Comparison of ENCODE assay signal across 13 cellular contexts in genomic region chr1:26122988-26123973, GRCh38. TPM values are rescaled to one million over a fixed set of nuclear protein-coding genes. Genes with fewer than 3 reads are reported as not detected.
A peak's percentile ranks its signal among the peaks of the same experiment; 100 is the strongest.
DNase-seq lines count a peak whose midpoint lies in the region; ATAC-seq and TF ChIP-seq lines count a peak whose summit lies in the region.
"Had no signal": no experiment of that assay in that cellular context is flagged by ENCODE, and none has a peak within 500 bp of the region (broad histone marks: within the 10 kb centered on the region; RNA-seq: fewer than 3 reads in every experiment).

No MANE protein-coding gene starts in this region.

- H3K79me2 ChIP-seq in PC-9 (ENCODE audit: low read depth) = peaks cover 25% of the 10 kb centered on the region

- no peak overlapping the region for H3K4me3 Mint-ChIP-seq in endodermal cell

- no peak for DNase-seq in activated CD4-positive, CD25-positive, alpha-beta regulatory T cell (lab: John Stamatoyannopoulos, UW)
- DNase-seq in PC-9 (peak in 1 of 2 experiments; percentile 68), cardiac fibroblast (ENCODE audit: low read depth in 2 of 2) (peak; percentile 29 to 74), endodermal cell (no peak), HEK293T (ENCODE audit: extremely low spot score) (no peak)
- DNase-seq: 8988T, dorsolateral prefrontal cortex, mesendoderm, NCI-H1436 had no signal

- H3K9me3 ChIP-seq in PC-9 (ENCODE audit: insufficient read depth, low read depth) (no peaks in the 10 kb centered on the region), skeletal muscle tissue (ENCODE audit: control insufficient read depth in 3 of 3, low read length in 3 of 3) (no peaks in the 10 kb centered on the region), endodermal cell (ENCODE audit: control insufficient read depth, low read length) (no peaks in the 10 kb centered on the region)

- BruUV-seq in PC-9 (replicated peaks; lab: Mats Ljungman, UMichigan) = no TSS peak

- peak overlapping the region; percentile 95 for H3K27ac ChIP-seq in PC-9
- peak overlapping the region; percentile 67 for H3K27ac ChIP-seq in skeletal muscle tissue (ENCODE audit: low read depth, low read length)
- H3K27ac ChIP-seq in endodermal cell (ENCODE audit: low read depth, low read length) = no peak overlapping the region

- no peak for TF ChIP-seq CTCF in PC-9 (conservative IDR thresholded peaks at IDR 0.05)
- no peak for TF ChIP-seq CTCF in cardiac fibroblast (IDR thresholded peaks at IDR 0.05; ENCODE audit: low read depth, low read length)
- TF ChIP-seq CTCF in endodermal cell (conservative IDR thresholded peaks at IDR 0.05) = no peak

- peak overlapping the region; percentile 74 for H3K4me2 ChIP-seq in PC-9

- H3K27ac Mint-ChIP-seq in endodermal cell = no peak overlapping the region

- H3K36me3 ChIP-seq in PC-9 (ENCODE audit: low read depth) (peaks cover 16% of the 10 kb centered on the region), skeletal muscle tissue (ENCODE audit: control insufficient read depth in 3 of 3, insufficient read depth in 3 of 3, low read length in 3 of 3) (peaks cover 5 to 22% (median 8%) of the 10 kb centered on the region in 3 donors), endodermal cell (ENCODE audit: control insufficient read depth, insufficient read depth, low read length) (peaks cover 18% of the 10 kb centered on the region)

- no peaks in the 10 kb centered on the region for H3K27me3 ChIP-seq in PC-9 (ENCODE audit: insufficient read depth, low read depth)
- H3K27me3 ChIP-seq in skeletal muscle tissue (ENCODE audit: control insufficient read depth in 3 of 3, insufficient read depth in 3 of 3, low read length in 3 of 3) = no peaks in the 10 kb centered on the region
- no peaks in the 10 kb centered on the region for H3K27me3 ChIP-seq in endodermal cell (ENCODE audit: control insufficient read depth, insufficient read depth, low read length, poor library complexity, severe bottlenecking)
- H3K27me3 ChIP-seq: dorsolateral prefrontal cortex had no signal

- peaks cover 23% of the 10 kb centered on the region for H3K36me3 Mint-ChIP-seq in endodermal cell (ENCODE audit: low read depth)

- H3K4me1 ChIP-seq in PC-9 (replicated peaks; ENCODE audit: insufficient read depth) (peaks cover 68% of the 10 kb centered on the region), skeletal muscle tissue (ENCODE audit: control insufficient read depth in 3 of 3, insufficient read depth in 3 of 3, low read length in 3 of 3) (peaks cover 22 to 37% (median 28%) of the 10 kb centered on the region in 3 donors), endodermal cell (ENCODE audit: control insufficient read depth, insufficient read depth, low read length) (no peaks in the 10 kb centered on the region)

- intact Hi-C loops in PC-9 (cut with micrococcal nuclease; ENCODE audit: unreplicated experiment) = no loop called here

- no peaks in the 10 kb centered on the region for H3K9me2 ChIP-seq in PC-9 (ENCODE audit: insufficient read depth)

- peaks cover 53% of the 10 kb centered on the region for H3F3A ChIP-seq in PC-9 (ENCODE audit: insufficient read depth, low read depth)

- H3K4me1 Mint-ChIP-seq in endodermal cell = peaks cover 21% of the 10 kb centered on the region

- H3K4me3 ChIP-seq in PC-9 = peak overlapping the region; percentile 47; the same call in 1 of the 2 replicates
- H3K4me3 ChIP-seq in cardiac fibroblast (replicated peaks in 1 of 2; ENCODE audit: low read depth in 2 of 2, low read length in 2 of 2) = no peak overlapping the region
- H3K4me3 ChIP-seq in skeletal muscle tissue (ENCODE audit: low read length in 3 of 3) = no peak overlapping the region
- no peak overlapping the region for H3K4me3 ChIP-seq in endodermal cell (ENCODE audit: low read length)
- H3K4me3 ChIP-seq: dorsolateral prefrontal cortex had no signal

- no peak overlapping the region for H2AFZ ChIP-seq in PC-9

- ATAC-seq in activated CD4-positive, CD25-positive, alpha-beta regulatory T cell treated with anti-CD3 and anti-CD28 coated beads, Interleukin-2, amount 50 U/mL, for 24 hours = peak; percentile 80 to 83
- ATAC-seq in GM19351 (IDR thresholded peaks at IDR 0.05; ENCODE audit: unreplicated experiment) = no peak

- H3K27me3 Mint-ChIP-seq in endodermal cell (ENCODE audit: insufficient read depth) = no peaks in the 10 kb centered on the region

- WGBS in endodermal cell (ENCODE audit: insufficient coverage in 1 of 2, insufficient read length in 1 of 2), 2 experiments = 88 to 100% methylated on average over 1 to 5 of the region's 7 CpGs

- peak overlapping the region in 1 of 3 donors; percentile 34 for H3K9ac ChIP-seq in skeletal muscle tissue (ENCODE audit: low read depth in 1 of 3, low read length in 3 of 3)
- H3K9ac ChIP-seq in endodermal cell (ENCODE audit: extremely low read depth, low read length, poor library complexity, severe bottlenecking) = no peak overlapping the region

- CTCF ChIA-PET in PC-9 (lab: Charles Lee) = interaction anchor here (0.5 to 1.3 kb wide), 5 partner anchors 10 to 754 kb away, joined by 3 to 9 read pairs (median 3); no protein-coding TSS in a partner anchor
- CTCF ChIA-PET in HEK293T (lab: Yijun Ruan, JAX) = interaction anchor here (0.8 to 1.3 kb wide), 3 partner anchors 22 to 88 kb away, joined by 3 to 7 read pairs (median 3); no protein-coding TSS in a partner anchor

- POLR2A ChIA-PET in PC-9 (lab: Charles Lee; ENCODE audit: unreplicated experiment) (interaction anchor here (0.6 to 1.0 kb wide), 3 partner anchors 10 to 126 kb away, joined by 3 to 12 read pairs (median 5); partner anchors contain the start of gene PAFAH2), HEK293T (lab: Yijun Ruan, JAX) (interaction anchor here (1.4 kb wide), 2 partner anchors 9 to 10 kb away, joined by 3 to 5 read pairs; no protein-coding TSS in a partner anchor)

- no peaks in the 10 kb centered on the region for H3K9me3 Mint-ChIP-seq in endodermal cell

- no peaks in the 10 kb centered on the region for H4K20me1 ChIP-seq in PC-9 (ENCODE audit: insufficient read depth)

TF ChIP-seq in HEK293T, 16 proteins besides CTCF, POLR2A, EP300 and RAD21:
- no peak for TF ChIP-seq FOXM1 (IDR thresholded peaks at IDR 0.05; ENCODE audit: borderline replicate concordance)
TF ChIP-seq in HEK293T: peak in this region for 0.

RNA-seq across cellular contexts. Expression of gene PDIK1L, which starts 11.7 kb away (rescaled TPM):
- total RNA-seq in PC-9 (2021) (7.6 and 8.4 TPM in 2 replicates), skeletal muscle tissue (7.8 TPM), endodermal cell (1 to 10 TPM; 7.1 to 7.3 TPM)
- 9.5 TPM for polyA plus RNA-seq in endodermal cell (2013, experiment 1 of 2)
- 9.0 TPM for polyA plus RNA-seq in endodermal cell (2013, experiment 2 of 2)

RNA-seq across cellular contexts. Expression of gene FAM110D, which starts 35.6 kb away (rescaled TPM):
- total RNA-seq in PC-9 (2021) = 0.23 TPM in 1 of 2 replicates, not detected in the other
- total RNA-seq in skeletal muscle tissue = 1.0 TPM
- total RNA-seq in endodermal cell = 1 to 10 TPM in 1 of 2 donors, under 1 TPM in 1; 0.38 to 1.1 TPM
- polyA plus RNA-seq in endodermal cell (2013, experiment 1 of 2) = 0.82 TPM
- 0.91 TPM for polyA plus RNA-seq in endodermal cell (2013, experiment 2 of 2)
- total RNA-seq: T-helper 2 cell treated with Interferon-gamma antibody and Interleukin-4, amounts not matched to agents 100 ng/mL and 5 ng/mL, for 36 hours had no signal

RNA-seq across cellular contexts. Expression of gene C1orf232, which starts 45.5 kb away (rescaled TPM):
- not detected in 2 replicates for total RNA-seq in PC-9 (2021)
- not detected for total RNA-seq in skeletal muscle tissue
- total RNA-seq in endodermal cell = not detected
- polyA plus RNA-seq in endodermal cell (2013, experiment 1 of 2) = 0.61 TPM
- not detected for polyA plus RNA-seq in endodermal cell (2013, experiment 2 of 2)
- total RNA-seq: dorsolateral prefrontal cortex; T-helper 2 cell treated with Interferon-gamma antibody and Interleukin-4, amounts not matched to agents 100 ng/mL and 5 ng/mL, for 36 hours had no signal

RNA-seq across cellular contexts. Expression of gene ZNF593, which starts 46.4 kb away (rescaled TPM):
- total RNA-seq in PC-9 (2021) = 37.0 and 55.9 TPM in 2 replicates
- total RNA-seq in skeletal muscle tissue = 21.9 TPM
- total RNA-seq in endodermal cell = 10 to 100 TPM; 31.4 to 33.7 TPM
- 30.4 TPM for polyA plus RNA-seq in endodermal cell (2013, experiment 1 of 2)
- polyA plus RNA-seq in endodermal cell (2013, experiment 2 of 2) = 26.1 TPM

RNA-seq across cellular contexts. Expression of gene ZNF593OS, which starts 48.4 kb away (rescaled TPM):
- total RNA-seq in PC-9 (2021) (not detected in 2 replicates), skeletal muscle tissue (not detected), endodermal cell (not detected)
- 0.61 TPM for polyA plus RNA-seq in endodermal cell (2013, experiment 1 of 2)
- polyA plus RNA-seq in endodermal cell (2013, experiment 2 of 2) = 0.37 TPM
- total RNA-seq: T-helper 2 cell treated with Interferon-gamma antibody and Interleukin-4, amounts not matched to agents 100 ng/mL and 5 ng/mL, for 36 hours had no signal

Comparison
In these comparisons a context has a peak if more than half of its experiments do, and no peak if none do; other contexts are left out.
1. DNase-seq: peak in cardiac fibroblast (2 of 2); none in activated CD4-positive, CD25-positive, alpha-beta regulatory T cell (0 of 4), endodermal cell (single experiment) and HEK293T (single experiment).